In the genomic region with DNA sequence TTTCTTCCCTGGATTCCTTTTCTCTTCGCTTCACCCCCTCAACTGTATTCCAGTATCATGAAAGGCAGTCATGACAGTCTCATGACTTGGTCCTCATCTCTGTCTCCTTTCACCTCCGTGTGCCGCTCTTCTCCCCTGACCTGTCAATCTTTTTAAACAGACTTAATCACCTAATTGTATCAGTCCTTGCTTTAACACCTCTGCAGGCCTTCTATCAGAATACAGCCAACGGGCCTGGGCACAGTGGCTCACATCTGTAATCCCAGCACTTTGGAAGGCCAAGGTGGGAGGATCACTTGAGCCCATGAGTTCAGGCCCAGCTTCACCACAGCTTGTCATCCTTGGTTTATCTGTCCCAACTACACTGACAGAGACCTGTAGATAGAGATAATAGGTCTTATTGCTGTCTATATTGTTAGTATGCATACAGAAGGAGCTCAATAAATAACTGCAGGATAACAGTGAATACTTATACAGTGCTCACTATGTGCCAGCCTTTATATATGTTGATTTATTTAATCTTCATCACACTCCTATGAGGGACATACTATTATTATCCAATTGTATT, we compare ENCODE assay signal across 8 cellular contexts. TPM values are rescaled to one million over a fixed set of nuclear protein-coding genes. Genes with fewer than 3 reads are reported as not detected.
DNase-seq lines count a peak whose midpoint lies in the region; ATAC-seq and TF ChIP-seq lines count a peak whose summit lies in the region.

No MANE protein-coding gene starts in this region.

- DNase-seq in Caco-2 (no peak), PC-9 (no peak), epithelial cell of esophagus (ENCODE audit: low read depth) (no peak), DMS 273 (lab: John Stamatoyannopoulos, UW; ENCODE audit: unreplicated experiment) (no peak), NCI-H2171 treated with DMSO at 0.1 percent for 48 hours (lab: John Stamatoyannopoulos, UW) (no peak), amygdala (lab: John Stamatoyannopoulos, UW) (no peak)

- H3K79me2 ChIP-seq in PC-9 (ENCODE audit: low read depth) (no peaks in the 10 kb centered on the region), parathyroid adenoma (peaks cover 8% of the 10 kb centered on the region)

- CTCF ChIA-PET in Caco-2 (lab: Charles Lee), result no interaction called here
- CTCF ChIA-PET in PC-9 (lab: Charles Lee), result interaction anchor here (0.5 to 0.6 kb wide), 2 partner anchors 10 to 60 kb away, joined by 3 to 18 read pairs; no protein-coding TSS in a partner anchor

- no peak overlapping the region; the same call in 1 of the 2 replicates for H3K4me3 ChIP-seq in Caco-2 (ENCODE audit: low read depth, low read length)
- peak overlapping the region; percentile 76; the same call in 1 of the 2 replicates for H3K4me3 ChIP-seq in PC-9
- H3K4me3 ChIP-seq in epithelial cell of esophagus (ENCODE audit: low read length), result peak overlapping the region; percentile 90
- peak overlapping the region; percentile 95 for H3K4me3 ChIP-seq in parathyroid adenoma (ENCODE audit: low read depth, low read length)

- H3K27ac ChIP-seq in PC-9 (no peak overlapping the region), parathyroid adenoma (peak overlapping the region; percentile 97)

- POLR2A ChIA-PET in Caco-2 (lab: Charles Lee) (no interaction called here), PC-9 (lab: Charles Lee; ENCODE audit: unreplicated experiment) (no interaction called here)

- H3K27me3 Mint-ChIP-seq in Caco-2 (ENCODE audit: insufficient read depth, unreplicated experiment), result no peaks in the 10 kb centered on the region

- peak overlapping the region; percentile 100 for H3K4me3 Mint-ChIP-seq in Caco-2 (ENCODE audit: unreplicated experiment)

- ATAC-seq in GM21576 (IDR thresholded peaks at IDR 0.05; ENCODE audit: unreplicated experiment), result no peak

- H3K4me1 Mint-ChIP-seq in Caco-2 (ENCODE audit: low read depth, unreplicated experiment), result peaks cover 32% of the 10 kb centered on the region

- no peaks in the 10 kb centered on the region for H4K20me1 ChIP-seq in PC-9 (ENCODE audit: insufficient read depth)

- H3K4me2 ChIP-seq in PC-9 (peak overlapping the region; percentile 87), parathyroid adenoma (ENCODE audit: low read length) (peak overlapping the region; percentile 92)

- H3K36me3 Mint-ChIP-seq in Caco-2 (ENCODE audit: insufficient read depth, unreplicated experiment), result peaks cover 25% of the 10 kb centered on the region

- no peak overlapping the region for H2AFZ ChIP-seq in PC-9
- peak overlapping the region; percentile 97 for H2AFZ ChIP-seq in parathyroid adenoma

- peaks cover 9% of the 10 kb centered on the region for H3K9me3 Mint-ChIP-seq in Caco-2 (ENCODE audit: unreplicated experiment)

- TF ChIP-seq CTCF in Caco-2 (IDR thresholded peaks at IDR 0.05; ENCODE audit: insufficient read depth in 1 of 2, low read depth in 1 of 2, low read length in 1 of 2, severe bottlenecking in 1 of 2, unreplicated experiment in 1 of 2) (no peak), PC-9 (conservative IDR thresholded peaks at IDR 0.05) (no peak), epithelial cell of esophagus (IDR thresholded peaks at IDR 0.05; ENCODE audit: insufficient read depth, low read depth, low read length, missing control alignments) (no peak), parathyroid adenoma (IDR thresholded peaks at IDR 0.05) (no peak)

- no peaks in the 10 kb centered on the region for H3K27me3 ChIP-seq in Caco-2 (replicated peaks; ENCODE audit: control insufficient read depth, insufficient read depth, low read length)
- no peaks in the 10 kb centered on the region for H3K27me3 ChIP-seq in PC-9 (ENCODE audit: insufficient read depth, low read depth)
- no peaks in the 10 kb centered on the region for H3K27me3 ChIP-seq in parathyroid adenoma (ENCODE audit: control insufficient read depth, insufficient read depth, low read length)

- H3K36me3 ChIP-seq in Caco-2 (ENCODE audit: control insufficient read depth, insufficient read depth, low read length) (no peaks in the 10 kb centered on the region), PC-9 (ENCODE audit: low read depth) (no peaks in the 10 kb centered on the region), parathyroid adenoma (ENCODE audit: control insufficient read depth, insufficient read depth, low read length) (no peaks in the 10 kb centered on the region)

- no peak overlapping the region for H3K9ac ChIP-seq in parathyroid adenoma

- H3K4me1 ChIP-seq in Caco-2 (peaks cover 20% of the 10 kb centered on the region), PC-9 (replicated peaks; ENCODE audit: insufficient read depth) (peaks cover 10% of the 10 kb centered on the region; the same call in 1 of the 2 replicates), parathyroid adenoma (peaks cover 7% of the 10 kb centered on the region)

- BruUV-seq in Caco-2 (replicated peaks; lab: Mats Ljungman, UMichigan), result no TSS peak
- no TSS peak for BruUV-seq in PC-9 (replicated peaks; lab: Mats Ljungman, UMichigan)

- intact Hi-C loops in Caco-2 (cut with micrococcal nuclease; ENCODE audit: unreplicated experiment) (no loop called here), PC-9 (cut with micrococcal nuclease; ENCODE audit: unreplicated experiment) (no loop called here)

- H3K9me3 ChIP-seq in Caco-2, result no peaks in the 10 kb centered on the region
- H3K9me3 ChIP-seq in PC-9 (ENCODE audit: insufficient read depth, low read depth), result no peaks in the 10 kb centered on the region
- no peaks in the 10 kb centered on the region for H3K9me3 ChIP-seq in parathyroid adenoma (ENCODE audit: control insufficient read depth, low read length)

- H3F3A ChIP-seq in PC-9 (ENCODE audit: insufficient read depth, low read depth), result peaks cover 12% of the 10 kb centered on the region; the same call in 1 of the 2 replicates

- no peaks in the 10 kb centered on the region for H3K9me2 ChIP-seq in PC-9 (ENCODE audit: insufficient read depth)

- H3K27ac Mint-ChIP-seq in Caco-2 (ENCODE audit: unreplicated experiment), result no peak overlapping the region

RNA-seq across cellular contexts. Expression of gene CNPY4, which starts 1.2 kb away (rescaled TPM):
- total RNA-seq in Caco-2 (2022) (8.8 and 10.1 TPM in 2 replicates), PC-9 (2021) (10.3 and 10.5 TPM in 2 replicates)

RNA-seq across cellular contexts. Expression of gene TAF6, which starts 1.4 kb away (rescaled TPM):
- total RNA-seq in Caco-2 (2022) (81.1 and 81.2 TPM in 2 replicates), PC-9 (2021) (91.4 and 108 TPM in 2 replicates)

RNA-seq across cellular contexts. Expression of gene MBLAC1, which starts 6.2 kb away (rescaled TPM):
- total RNA-seq in Caco-2 (2022) (3.2 and 3.7 TPM in 2 replicates), PC-9 (2021) (0.70 and 1.4 TPM in 2 replicates)

RNA-seq across cellular contexts. Expression of gene AP4M1, which starts 19.2 kb away (rescaled TPM):
- total RNA-seq in Caco-2 (2022) (14.9 and 16.2 TPM in 2 replicates), PC-9 (2021) (18.1 and 26.2 TPM in 2 replicates)

RNA-seq across cellular contexts. Expression of gene MCM7, which starts 19.4 kb away (rescaled TPM):
- 227 and 240 TPM in 2 replicates for total RNA-seq in Caco-2 (2022)
- 195 and 238 TPM in 2 replicates for total RNA-seq in PC-9 (2021)
